In genomic region chr4:163237856-163238255, GRCh38 we compare ENCODE assay signal across 35 cellular contexts.
"Had no signal": no experiment of that assay in that cellular context is flagged by ENCODE, and none has a peak within 500 bp of the region (broad histone marks: within the 10 kb centered on the region; RNA-seq: fewer than 3 reads in every experiment).

No MANE protein-coding gene starts in this region.

- H3K27ac ChIP-seq: KMS-11 had no signal

- H3K4me2 ChIP-seq: KMS-11 had no signal

- H3K9ac ChIP-seq: KMS-11 had no signal

- H3K36me3 ChIP-seq: MG63 had no signal

- H3K4me3 ChIP-seq: MG63 had no signal

- DNase-seq: Karpas-422, Kasumi-1, KG1, MG63, MV-4-11, NCI-H1048, NCI-H1092, NCI-H1092 treated with DMSO at 0.1 percent for 48 hours, NCI-H1417, NCI-H1417 treated with DMSO at 0.1 percent for 48 hours, NCI-H1436, NCI-H1436 treated with DMSO at 0.1 percent for 48 hours, NCI-H146, NCI-H1694, NCI-H1694 treated with DMSO at 0.1 percent for 48 hours, NCI-H187, NCI-H187 treated with DMSO at 0.1 percent for 48 hours, NCI-H1930, NCI-H2029, NCI-H2029 treated with DMSO at 0.1 percent for 48 hours, NCI-H2081, NCI-H2081 treated with DMSO at 0.1 percent for 48 hours, NCI-H2107, NCI-H2171, NCI-H2171 treated with DMSO at 0.1 percent for 48 hours, NCI-H2227 treated with DMSO at 0.1 percent for 48 hours, NCI-H226, NCI-H345, NCI-H446, NCI-H446 treated with DMSO at 0.1 percent for 48 hours, NCI-H510A, NCI-H510A treated with DMSO at 0.1 percent for 48 hours, NCI-H524, NCI-H524 treated with DMSO at 0.1 percent for 48 hours had no signal
